8 cellular contexts compared by ENCODE assay signal in genomic region chr3:4271834-4272233, GRCh38. TPM values are rescaled to one million over a fixed set of nuclear protein-coding genes. Genes with fewer than 3 reads are reported as not detected.
DNase-seq lines count a peak whose midpoint lies in the region; ATAC-seq, FAIRE-seq and TF ChIP-seq lines count a peak whose summit lies in the region.

No MANE protein-coding gene starts in this region.

- CTCF ChIA-PET in Panc1 (lab: Charles Lee): interaction anchor here (1.2 kb wide), 1 partner anchor 1072 kb away, joined by 7 read pairs; no protein-coding TSS in a partner anchor

- no peaks in the 10 kb centered on the region for H3K9me3 ChIP-seq in Panc1 (ENCODE audit: control insufficient read depth, insufficient read depth, low read depth, low read length)
- H3K9me3 ChIP-seq in small intestine (ENCODE audit: control insufficient read depth, low read depth): no peaks in the 10 kb centered on the region

- H3K4me3 Mint-ChIP-seq in activated T-helper 2 cell treated with anti-CD3 and anti-CD28 coated beads, Interferon-gamma antibody, Interleukin-2, Interleukin-4, amounts not matched to agents 10 μg/mL and 5 μg/mL and 100 μg/mL, durations not matched to agents 14 hours and 24 hours and 36 hours (ENCODE audit: low read depth): no peak overlapping the region

- in situ Hi-C loops in Panc1 (cut with HindIII; ENCODE audit: low pct_unique_long_range_greater_than_20kb, low sequenced_read_pairs): no loop called here

- POLR2A ChIA-PET in Panc1 (lab: Charles Lee): no interaction called here

- no TSS peak for BruUV-seq in Panc1 (replicated peaks; lab: Mats Ljungman, UMichigan)

- no peaks in the 10 kb centered on the region for H3K4me1 Mint-ChIP-seq in activated T-helper 2 cell treated with anti-CD3 and anti-CD28 coated beads, Interferon-gamma antibody, Interleukin-2, Interleukin-4, amounts not matched to agents 10 μg/mL and 5 μg/mL and 100 μg/mL, durations not matched to agents 14 hours and 24 hours and 36 hours (ENCODE audit: low read depth)

- no peak overlapping the region for H3K27ac Mint-ChIP-seq in activated T-helper 2 cell treated with anti-CD3 and anti-CD28 coated beads, Interferon-gamma antibody, Interleukin-2, Interleukin-4, amounts not matched to agents 10 μg/mL and 5 μg/mL and 100 μg/mL, durations not matched to agents 14 hours and 24 hours and 36 hours

- no peaks in the 10 kb centered on the region for H3K36me3 ChIP-seq in Panc1 (ENCODE audit: control insufficient read depth, insufficient read depth, low read length)
- no peaks in the 10 kb centered on the region for H3K36me3 ChIP-seq in small intestine (ENCODE audit: control insufficient read depth in 2 of 2, insufficient read depth in 2 of 2, low read length in 2 of 2)

- H3K27ac ChIP-seq in Panc1 (ENCODE audit: low read length): no peak overlapping the region
- H3K27ac ChIP-seq in small intestine (ENCODE audit: low read depth in 1 of 2, low read length in 1 of 2): no peak overlapping the region

- TF ChIP-seq CTCF in GM12865 (IDR thresholded peaks at IDR 0.05; ENCODE audit: insufficient read depth, low read depth, low read length, missing control alignments) (peak; percentile 39), Panc1 (IDR thresholded peaks at IDR 0.05) (peak; percentile 53; the same call in 1 of the 2 replicates)

- ATAC-seq in Panc1 (no peak), HG02938 (IDR thresholded peaks at IDR 0.05; ENCODE audit: unreplicated experiment) (no peak)

- H3K9me3 Mint-ChIP-seq in activated T-helper 2 cell treated with anti-CD3 and anti-CD28 coated beads, Interferon-gamma antibody, Interleukin-2, Interleukin-4, amounts not matched to agents 10 μg/mL and 5 μg/mL and 100 μg/mL, durations not matched to agents 14 hours and 24 hours and 36 hours: no peaks in the 10 kb centered on the region

- H3K4me3 ChIP-seq in GM12865 (ENCODE audit: low read depth, low read length) (no peak overlapping the region), Panc1 (ENCODE audit: low read depth in 2 of 2, low read length in 2 of 2) (no peak overlapping the region), small intestine (ENCODE audit: low read depth in 1 of 2, low read length in 2 of 2) (no peak overlapping the region)

- no peaks in the 10 kb centered on the region for H3K36me3 Mint-ChIP-seq in activated T-helper 2 cell treated with anti-CD3 and anti-CD28 coated beads, Interferon-gamma antibody, Interleukin-2, Interleukin-4, amounts not matched to agents 10 μg/mL and 5 μg/mL and 100 μg/mL, durations not matched to agents 14 hours and 24 hours and 36 hours (ENCODE audit: low read depth)

- FAIRE-seq in small intestine (lab: Jason Lieb, UNC): no peak

- H3K27me3 Mint-ChIP-seq in activated T-helper 2 cell treated with anti-CD3 and anti-CD28 coated beads, Interferon-gamma antibody, Interleukin-2, Interleukin-4, amounts not matched to agents 10 μg/mL and 5 μg/mL and 100 μg/mL, durations not matched to agents 14 hours and 24 hours and 36 hours (ENCODE audit: low read depth): peaks cover 10% of the 10 kb centered on the region

- peak; percentile 23 for DNase-seq in A172 (ENCODE audit: low spot score)
- peak; percentile 20 for DNase-seq in GM12865 (ENCODE audit: low read depth)
- no peak for DNase-seq in Panc1 (ENCODE audit: low read depth, low spot score)
- DNase-seq in fibroblast of the conjunctiva (ENCODE audit: low read depth): peak; percentile 29
- peak; percentile 14 for DNase-seq in small intestine
- DNase-seq in activated T-helper 2 cell treated with anti-CD3 and anti-CD28 coated beads, Interferon-gamma antibody, Interleukin-2, Interleukin-4, amounts not matched to agents 10 μg/mL and 5 μg/mL and 100 μg/mL, durations not matched to agents 14 hours and 24 hours and 36 hours (ENCODE audit: low spot score): no peak
- DNase-seq in 8988T: no peak

- H3K4me1 ChIP-seq in Panc1 (ENCODE audit: control insufficient read depth, insufficient read depth, low read length): no peaks in the 10 kb centered on the region
- no peaks in the 10 kb centered on the region for H3K4me1 ChIP-seq in small intestine (ENCODE audit: control insufficient read depth in 2 of 2, insufficient read depth in 1 of 2, low read depth in 1 of 2, low read length in 1 of 2)

- H3K27me3 ChIP-seq in Panc1 (ENCODE audit: control insufficient read depth, insufficient read depth, low read length) (no peaks in the 10 kb centered on the region), small intestine (ENCODE audit: control insufficient read depth in 2 of 2, insufficient read depth in 2 of 2, low read length in 2 of 2) (no peaks in the 10 kb centered on the region)

- 19 to 36% (median 34%) methylated on average over 4 of the region's 4 CpGs for WGBS in small intestine, 3 donors

- intact Hi-C loops in Panc1 (cut with micrococcal nuclease; ENCODE audit: unreplicated experiment): loop anchor here (5.0 to 10.0 kb wide), 2 partner anchors 267 to 1070 kb away; no protein-coding TSS in a partner anchor
- intact Hi-C loops in activated T-helper 2 cell treated with anti-CD3 and anti-CD28 coated beads, Interferon-gamma antibody, Interleukin-2, Interleukin-4, amounts not matched to agents 10 μg/mL and 5 μg/mL and 100 μg/mL, durations not matched to agents 14 hours and 24 hours and 36 hours (cut with micrococcal nuclease): no loop called here

RNA-seq across cellular contexts. Expression of gene SETMAR, which starts 31.3 kb away (rescaled TPM):
- 24.2 and 25.4 TPM in 2 replicates for total RNA-seq in A172 (2014; rRNA removed; shearing (Covaris generic))
- total RNA-seq in Panc1 (2021; ENCODE audit: unreplicated experiment): 9.6 TPM
- polyA plus RNA-seq in Panc1 (2012; ENCODE audit: insufficient read length): 7.2 TPM
- 10 to 100 TPM in 2 of 3 donors, 1 to 10 TPM in 1; 5.9 to 16.7 (median 12.3) TPM for polyA plus RNA-seq in small intestine
- total RNA-seq in activated T-helper 2 cell treated with anti-CD3 and anti-CD28 coated beads, Interferon-gamma antibody, Interleukin-2, Interleukin-4, amounts not matched to agents 10 μg/mL and 5 μg/mL and 100 μg/mL, durations not matched to agents 14 hours and 24 hours and 36 hours: 16.0 and 17.6 TPM in 2 replicates

Comparison
In these comparisons a context has a peak if more than half of its experiments do, and no peak if none do; other contexts are left out.
1. DNase-seq: peak in A172 (single experiment), GM12865 (single experiment), fibroblast of the conjunctiva (single experiment) and small intestine (single experiment); none in Panc1 (single experiment), activated T-helper 2 cell treated with anti-CD3 and anti-CD28 coated beads, Interferon-gamma antibody, Interleukin-2, Interleukin-4, amounts not matched to agents 10 μg/mL and 5 μg/mL and 100 μg/mL, durations not matched to agents 14 hours and 24 hours and 36 hours (single experiment) and 8988T (single experiment).